1 cellular context compared by ENCODE assay signal in genomic region chr14:95645016-95645996, GRCh38.
TF ChIP-seq lines count a peak whose summit lies in the region.

No MANE protein-coding gene starts in this region.

TF ChIP-seq in K562, 482 proteins besides CTCF, POLR2A, EP300 and RAD21 (continued from another document):
- TF ChIP-seq ZBTB40 (IDR thresholded peaks at IDR 0.05): peak; percentile 82
- no peak for TF ChIP-seq ZBTB40 (CRISPR knock-in tag; IDR thresholded peaks at IDR 0.05)
- TF ChIP-seq AFF1 (IDR thresholded peaks at IDR 0.05; ENCODE audit: low read depth in 1 of 2, partially characterized antibody in 2 of 2): no peak
- no peak for TF ChIP-seq DEAF1 (CRISPR knock-in tag; IDR thresholded peaks at IDR 0.05)
- TF ChIP-seq RAD51 (IDR thresholded peaks at IDR 0.05; ENCODE audit: borderline replicate concordance, low read depth): peak; percentile 33; the same call in 1 of the 2 replicates
- TF ChIP-seq ZNF347 (CRISPR knock-in tag; IDR thresholded peaks at IDR 0.05; ENCODE audit: low read depth): no peak
- no peak for TF ChIP-seq FOXJ3 (CRISPR knock-in tag; IDR thresholded peaks at IDR 0.05)
- TF ChIP-seq USF2 (CRISPR knock-in tag; IDR thresholded peaks at IDR 0.05): peak; percentile 67
